Comparison of ENCODE assay signal across 17 cellular contexts in the genomic region with DNA sequence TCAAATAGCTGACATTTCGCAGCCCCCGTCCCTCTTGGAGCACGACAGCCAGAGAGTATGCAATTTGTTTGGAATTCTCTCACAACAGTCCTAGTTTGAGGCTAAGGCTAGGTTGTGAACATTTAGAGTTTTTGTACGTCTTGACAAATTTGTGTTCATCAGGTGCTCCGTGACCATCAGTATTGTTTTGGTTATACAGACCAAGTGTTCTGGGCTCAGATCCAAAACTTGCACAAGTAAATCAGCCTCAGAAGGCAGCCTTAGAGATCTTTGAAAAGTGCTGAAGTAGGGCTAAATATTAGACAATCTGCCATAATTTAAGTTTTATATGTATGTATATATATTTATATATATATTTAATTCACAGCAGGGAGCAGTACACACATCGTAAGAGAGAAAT.
A peak's percentile ranks its signal among the peaks of the same experiment; 100 is the strongest.
DNase-seq lines count a peak whose midpoint lies in the region; ATAC-seq lines count a peak whose summit lies in the region.
"Had no signal": no experiment of that assay in that cellular context is flagged by ENCODE, and none has a peak within 500 bp of the region (broad histone marks: within the 10 kb centered on the region; RNA-seq: fewer than 3 reads in every experiment).

No MANE protein-coding gene starts in this region.

- H3K27me3 ChIP-seq in adipocyte (replicated peaks; ENCODE audit: control insufficient read depth, insufficient read depth, low read length): no peaks in the 10 kb centered on the region
- H3K27me3 ChIP-seq: SJCRH30 had no signal

- no peak overlapping the region for H3K4me3 ChIP-seq in adipocyte (ENCODE audit: low read length)
- H3K4me3 ChIP-seq: SJCRH30 had no signal

- no peaks in the 10 kb centered on the region for H3K36me3 ChIP-seq in adipocyte (ENCODE audit: control insufficient read depth, insufficient read depth, low read length, severe bottlenecking)
- H3K36me3 ChIP-seq: SJCRH30 had no signal

- H3K4me1 ChIP-seq in adipocyte (ENCODE audit: control insufficient read depth, insufficient read depth, low read length): peaks cover 10% of the 10 kb centered on the region
- H3K4me1 ChIP-seq: SJCRH30 had no signal

- no peaks in the 10 kb centered on the region for H3K9me3 ChIP-seq in adipocyte (ENCODE audit: control insufficient read depth, low read length)
- H3K9me3 ChIP-seq: SJCRH30 had no signal

- no peak for ATAC-seq in GM18517 (IDR thresholded peaks at IDR 0.05; ENCODE audit: unreplicated experiment)

- DNase-seq in HCEC 1CT: peak; percentile 43
- DNase-seq in adipocyte (ENCODE audit: low read depth): peak; percentile 42
- peak; percentile 74 for DNase-seq in fibroblast of peridontal ligament (ENCODE audit: extremely low read depth)
- DNase-seq in pulmonary artery endothelial cell (ENCODE audit: low read depth, low spot score): peak; percentile 2
- no peak for DNase-seq in MV-4-11 (lab: John Stamatoyannopoulos, UW)
- no peak for DNase-seq in pons (ENCODE audit: low spot score)
- DNase-seq in DMS153 (lab: John Stamatoyannopoulos, UW): no peak
- DNase-seq: activated CD4-positive, alpha-beta T cell treated with anti-CD3 and anti-CD28 coated beads, Interleukin-2, amount 10 ng/mL, durations not matched to agents 7 days and 5 days; activated naive CD8-positive, alpha-beta T cell treated with anti-CD3 and anti-CD28 coated beads, Interleukin-2, amount 10 ng/mL, durations not matched to agents 7 days and 5 days; cerebellar nuclear complex; hypothalamus; KBM-7; NCI-H524; OCI-M1; SJCRH30; T1000 had no signal

- no peak overlapping the region for H3K9ac ChIP-seq in adipocyte (ENCODE audit: low read length)

Comparison
In these comparisons a context has a peak if more than half of its experiments do, and no peak if none do; other contexts are left out.
1. DNase-seq: peak in HCEC 1CT (single experiment), adipocyte (single experiment), fibroblast of peridontal ligament (single experiment) and pulmonary artery endothelial cell (single experiment); none in MV-4-11 (single experiment), pons (single experiment) and DMS153 (single experiment).